Comparison of ENCODE assay signal across 9 cellular contexts in genomic region chr10:11141571-11142091, GRCh38.
DNase-seq lines count a peak whose midpoint lies in the region; ATAC-seq and TF ChIP-seq lines count a peak whose summit lies in the region.
"Had no signal": no experiment of that assay in that cellular context is flagged by ENCODE, and none has a peak within 500 bp of the region (broad histone marks: within the 10 kb centered on the region; RNA-seq: fewer than 3 reads in every experiment).

No MANE protein-coding gene starts in this region.

- POLR2A ChIA-PET in activated CD4-positive, alpha-beta T cell treated with anti-CD3 and anti-CD28 coated beads for 36 hours (lab: Charles Lee): no interaction called here

- no peaks in the 10 kb centered on the region for H3K27me3 Mint-ChIP-seq in activated CD4-positive, alpha-beta T cell treated with anti-CD3 and anti-CD28 coated beads for 36 hours
- H3K27me3 Mint-ChIP-seq in central memory CD8-positive, alpha-beta T cell: no peaks in the 10 kb centered on the region
- H3K27me3 Mint-ChIP-seq in nephron (ENCODE audit: low read depth): no peaks in the 10 kb centered on the region

- CTCF ChIA-PET in activated CD4-positive, alpha-beta T cell treated with anti-CD3 and anti-CD28 coated beads for 36 hours (lab: Charles Lee): interaction anchor here (0.6 to 1.4 kb wide), 5 partner anchors 9 to 276 kb away, joined by 3 to 6 read pairs (median 4); no protein-coding TSS in a partner anchor

- ATAC-seq in activated CD4-positive, alpha-beta T cell treated with anti-CD3 and anti-CD28 coated beads for 36 hours: no peak
- ATAC-seq in central memory CD8-positive, alpha-beta T cell (replicated peaks; ENCODE audit: extremely low read depth, poor library complexity, severe bottlenecking): no peak
- ATAC-seq in HG02678 (IDR thresholded peaks at IDR 0.05; ENCODE audit: unreplicated experiment): no peak
- ATAC-seq in GM19324 (IDR thresholded peaks at IDR 0.05; ENCODE audit: low FRiP score, unreplicated experiment): no peak
- no peak for ATAC-seq in GM18519 (IDR thresholded peaks at IDR 0.05; ENCODE audit: low FRiP score, unreplicated experiment)

- H3K36me3 Mint-ChIP-seq in activated CD4-positive, alpha-beta T cell treated with anti-CD3 and anti-CD28 coated beads for 36 hours (ENCODE audit: low read depth): no peaks in the 10 kb centered on the region
- H3K36me3 Mint-ChIP-seq in central memory CD8-positive, alpha-beta T cell (ENCODE audit: insufficient read depth): peaks cover 11% of the 10 kb centered on the region
- peaks cover 7% of the 10 kb centered on the region for H3K36me3 Mint-ChIP-seq in nephron (ENCODE audit: low read depth)

- H3K27ac Mint-ChIP-seq in activated CD4-positive, alpha-beta T cell treated with anti-CD3 and anti-CD28 coated beads for 36 hours: peak overlapping the region; percentile 79
- H3K27ac Mint-ChIP-seq in central memory CD8-positive, alpha-beta T cell (ENCODE audit: low read depth): peak overlapping the region; percentile 93
- H3K27ac Mint-ChIP-seq in nephron: peak overlapping the region in 2 of 3 experiments; percentile 8 to 16

- H3K9me3 Mint-ChIP-seq in activated CD4-positive, alpha-beta T cell treated with anti-CD3 and anti-CD28 coated beads for 36 hours (ENCODE audit: low read depth): no peaks in the 10 kb centered on the region
- no peaks in the 10 kb centered on the region for H3K9me3 Mint-ChIP-seq in central memory CD8-positive, alpha-beta T cell
- no peaks in the 10 kb centered on the region for H3K9me3 Mint-ChIP-seq in nephron

- DNase-seq in activated CD4-positive, alpha-beta T cell treated with anti-CD3 and anti-CD28 coated beads for 36 hours: no peak
- no peak for DNase-seq in activated CD4-positive, alpha-beta T cell treated with anti-CD3 and anti-CD28 coated beads, Interleukin-2, amount 50 U/mL, for 4 hours
- DNase-seq in NOMO-1 treated with DMSO at 0.1 percent for 48 hours (lab: John Stamatoyannopoulos, UW; ENCODE audit: unreplicated experiment): peak; percentile 80
- no peak for DNase-seq in central memory CD8-positive, alpha-beta T cell (ENCODE audit: low spot score in 2 of 2)
- DNase-seq: SHP77 had no signal

- TF ChIP-seq CTCF in nephron (IDR thresholded peaks at IDR 0.05; ENCODE audit: unreplicated experiment in 3 of 3): no peak

- intact Hi-C loops in activated CD4-positive, alpha-beta T cell treated with anti-CD3 and anti-CD28 coated beads for 36 hours (cut with DNase I, micrococcal nuclease): no loop called here

- H3K4me3 Mint-ChIP-seq in activated CD4-positive, alpha-beta T cell treated with anti-CD3 and anti-CD28 coated beads for 36 hours: no peak overlapping the region
- H3K4me3 Mint-ChIP-seq in central memory CD8-positive, alpha-beta T cell: no peak overlapping the region
- no peak overlapping the region for H3K4me3 Mint-ChIP-seq in nephron

- peaks cover 66% of the 10 kb centered on the region for H3K4me1 Mint-ChIP-seq in activated CD4-positive, alpha-beta T cell treated with anti-CD3 and anti-CD28 coated beads for 36 hours
- H3K4me1 Mint-ChIP-seq in central memory CD8-positive, alpha-beta T cell: peaks cover 61% of the 10 kb centered on the region
- peaks cover 41% of the 10 kb centered on the region for H3K4me1 Mint-ChIP-seq in nephron

Comparison
In these comparisons a context has a peak if more than half of its experiments do, and no peak if none do; other contexts are left out.
1. H3K27ac Mint-ChIP-seq: peak in every context shown above with its lines; median percentile 93 in central memory CD8-positive, alpha-beta T cell; 79 in activated CD4-positive, alpha-beta T cell treated with anti-CD3 and anti-CD28 coated beads for 36 hours; 12 in nephron.